ENCODE assay signal across 8 cellular contexts in genomic region chr17:81291662-81292061, GRCh38. TPM values are rescaled to one million over a fixed set of nuclear protein-coding genes. Genes with fewer than 3 reads are reported as not detected.
A peak's percentile ranks its signal among the peaks of the same experiment; 100 is the strongest.
DNase-seq lines count a peak whose midpoint lies in the region; ATAC-seq and TF ChIP-seq lines count a peak whose summit lies in the region.

No MANE protein-coding gene starts in this region.

- CTCF ChIA-PET in activated CD4-positive, alpha-beta memory T cell treated with anti-CD3 and anti-CD28 coated beads, Interleukin-2, amount 10 ng/mL, durations not matched to agents 7 days and 5 days (lab: Charles Lee): interaction anchor here (0.6 to 1.4 kb wide), 5 partner anchors 10 to 392 kb away, joined by 3 to 7 read pairs (median 3); partner anchors contain the start of genes ARL16 and HGS

- peak overlapping the region; percentile 32 for H3K4me3 Mint-ChIP-seq in activated CD4-positive, alpha-beta memory T cell treated with anti-CD3 and anti-CD28 coated beads, Interleukin-2, amount 10 ng/mL, durations not matched to agents 7 days and 5 days
- peak overlapping the region; percentile 28 for H3K4me3 Mint-ChIP-seq in stimulated activated effector memory CD8-positive, alpha-beta T cell treated with anti-CD3 and anti-CD28 coated beads, Interleukin-12 subunit alpha, Interleukin-12 subunit beta, amount 100 ng/mL, for 72 hours

- H3K27me3 ChIP-seq in effector memory CD4-positive, alpha-beta T cell (replicated peaks; ENCODE audit: control insufficient read depth, insufficient read depth, low read length, poor library complexity, severe bottlenecking): no peaks in the 10 kb centered on the region

- peaks cover 71% of the 10 kb centered on the region for H3K4me1 Mint-ChIP-seq in activated CD4-positive, alpha-beta memory T cell treated with anti-CD3 and anti-CD28 coated beads, Interleukin-2, amount 10 ng/mL, durations not matched to agents 7 days and 5 days
- peaks cover 67% of the 10 kb centered on the region for H3K4me1 Mint-ChIP-seq in stimulated activated effector memory CD8-positive, alpha-beta T cell treated with anti-CD3 and anti-CD28 coated beads, Interleukin-12 subunit alpha, Interleukin-12 subunit beta, amount 100 ng/mL, for 72 hours

- H3K9me3 ChIP-seq in effector memory CD4-positive, alpha-beta T cell (ENCODE audit: control insufficient read depth, low read length): no peaks in the 10 kb centered on the region
- no peaks in the 10 kb centered on the region for H3K9me3 ChIP-seq in mucosa of descending colon

- H3K9me3 Mint-ChIP-seq in activated CD4-positive, alpha-beta memory T cell treated with anti-CD3 and anti-CD28 coated beads, Interleukin-2, amount 10 ng/mL, durations not matched to agents 7 days and 5 days: no peaks in the 10 kb centered on the region
- no peaks in the 10 kb centered on the region for H3K9me3 Mint-ChIP-seq in stimulated activated effector memory CD8-positive, alpha-beta T cell treated with anti-CD3 and anti-CD28 coated beads, Interleukin-12 subunit alpha, Interleukin-12 subunit beta, amount 100 ng/mL, for 72 hours

- H3K27ac Mint-ChIP-seq in activated CD4-positive, alpha-beta memory T cell treated with anti-CD3 and anti-CD28 coated beads, Interleukin-2, amount 10 ng/mL, durations not matched to agents 7 days and 5 days: peak overlapping the region; percentile 53
- no peak overlapping the region for H3K27ac Mint-ChIP-seq in stimulated activated effector memory CD8-positive, alpha-beta T cell treated with anti-CD3 and anti-CD28 coated beads, Interleukin-12 subunit alpha, Interleukin-12 subunit beta, amount 100 ng/mL, for 72 hours

- DNase-seq in SIG-M5 treated with dmso at 0.1 percent for 504 hours (lab: John Stamatoyannopoulos, UW; ENCODE audit: unreplicated experiment): peak; percentile 28
- DNase-seq in SIG-M5 (lab: John Stamatoyannopoulos, UW): no peak
- peak; percentile 40 for DNase-seq in NCI-H345 treated with DMSO at 0.1 percent for 48 hours (lab: John Stamatoyannopoulos, UW; ENCODE audit: unreplicated experiment)
- DNase-seq in activated CD4-positive, alpha-beta memory T cell treated with anti-CD3 and anti-CD28 coated beads, Interleukin-2, amount 10 ng/mL, durations not matched to agents 7 days and 5 days: peak; percentile 75
- DNase-seq in effector memory CD4-positive, alpha-beta T cell: peak; percentile 57 to 58 (median 58)
- peak; percentile 78 to 90 (median 88) for DNase-seq in mucosa of descending colon
- peak; percentile 70 to 78 for DNase-seq in stimulated activated effector memory CD8-positive, alpha-beta T cell treated with anti-CD3 and anti-CD28 coated beads, Interleukin-12 subunit alpha, Interleukin-12 subunit beta, amount 100 ng/mL, for 72 hours (ENCODE audit: low spot score in 2 of 2)

- peaks cover 48% of the 10 kb centered on the region for H3K36me3 Mint-ChIP-seq in activated CD4-positive, alpha-beta memory T cell treated with anti-CD3 and anti-CD28 coated beads, Interleukin-2, amount 10 ng/mL, durations not matched to agents 7 days and 5 days (ENCODE audit: low read depth)
- H3K36me3 Mint-ChIP-seq in stimulated activated effector memory CD8-positive, alpha-beta T cell treated with anti-CD3 and anti-CD28 coated beads, Interleukin-12 subunit alpha, Interleukin-12 subunit beta, amount 100 ng/mL, for 72 hours: peaks cover 44% of the 10 kb centered on the region

- peaks cover 5% of the 10 kb centered on the region for H3K36me3 ChIP-seq in effector memory CD4-positive, alpha-beta T cell (ENCODE audit: control insufficient read depth, insufficient read depth, low read length)
- no peaks in the 10 kb centered on the region for H3K36me3 ChIP-seq in mucosa of descending colon (ENCODE audit: low read depth)

- no peak overlapping the region for H3K4me3 ChIP-seq in effector memory CD4-positive, alpha-beta T cell (ENCODE audit: insufficient read depth, low read depth, low read length, poor library complexity, severe bottlenecking)
- H3K4me3 ChIP-seq in mucosa of descending colon: no peak overlapping the region

- H3K27ac ChIP-seq in effector memory CD4-positive, alpha-beta T cell (ENCODE audit: insufficient read depth, low read length, poor library complexity, severe bottlenecking): no peak overlapping the region

- intact Hi-C loops in mucosa of descending colon (cut with DNase I, micrococcal nuclease): loop anchor here in 1 of 2 donors (5.0 kb wide), 1 partner anchor 181 kb away; no protein-coding TSS in a partner anchor

- POLR2A ChIA-PET in activated CD4-positive, alpha-beta memory T cell treated with anti-CD3 and anti-CD28 coated beads, Interleukin-2, amount 10 ng/mL, durations not matched to agents 7 days and 5 days (lab: Charles Lee): interaction anchor here (0.8 to 1.0 kb wide), 2 partner anchors 10 to 101 kb away, joined by 3 read pairs; no protein-coding TSS in a partner anchor

- H3K27me3 Mint-ChIP-seq in activated CD4-positive, alpha-beta memory T cell treated with anti-CD3 and anti-CD28 coated beads, Interleukin-2, amount 10 ng/mL, durations not matched to agents 7 days and 5 days: no peaks in the 10 kb centered on the region

- TF ChIP-seq CTCF in mucosa of descending colon (IDR thresholded peaks at IDR 0.05): peak; percentile 85

- ATAC-seq in mucosa of descending colon (peak; percentile 53), GM19397 (IDR thresholded peaks at IDR 0.05; ENCODE audit: unreplicated experiment) (no peak)
- peak; percentile 75 for ATAC-seq in stimulated activated effector memory CD8-positive, alpha-beta T cell treated with anti-CD3 and anti-CD28 coated beads, Interleukin-12 subunit alpha, Interleukin-12 subunit beta, amount 100 ng/mL, for 72 hours

- peaks cover 29% of the 10 kb centered on the region for H3K4me1 ChIP-seq in effector memory CD4-positive, alpha-beta T cell (ENCODE audit: control insufficient read depth, insufficient read depth, low read length, poor library complexity, severe bottlenecking)
- H3K4me1 ChIP-seq in mucosa of descending colon (ENCODE audit: low read depth): peaks cover 18% of the 10 kb centered on the region

RNA-seq across cellular contexts. Expression of gene SLC38A10, which starts 3.4 kb away (rescaled TPM):
- 100 to 1,000 TPM; 112 to 114 TPM for total RNA-seq in activated CD4-positive, alpha-beta memory T cell treated with anti-CD3 and anti-CD28 coated beads, Interleukin-2, amount 10 ng/mL, durations not matched to agents 7 days and 5 days
- total RNA-seq in mucosa of descending colon: 10 to 100 TPM; 77.0 to 95.3 (median 94.0) TPM

RNA-seq across cellular contexts. Expression of gene NDUFAF8, which starts 52.5 kb away (rescaled TPM):
- 10 to 100 TPM; 27.8 to 33.5 TPM for total RNA-seq in activated CD4-positive, alpha-beta memory T cell treated with anti-CD3 and anti-CD28 coated beads, Interleukin-2, amount 10 ng/mL, durations not matched to agents 7 days and 5 days
- total RNA-seq in mucosa of descending colon: 10 to 100 TPM; 24.5 to 31.6 (median 31.2) TPM

RNA-seq across cellular contexts. Expression of gene TEPSIN, which starts 52.8 kb away (rescaled TPM):
- 10 to 100 TPM; 55.0 to 55.4 TPM for total RNA-seq in activated CD4-positive, alpha-beta memory T cell treated with anti-CD3 and anti-CD28 coated beads, Interleukin-2, amount 10 ng/mL, durations not matched to agents 7 days and 5 days
- total RNA-seq in mucosa of descending colon: 10 to 100 TPM; 37.4 to 60.2 (median 50.0) TPM
